Comparison of ENCODE assay signal across 1 cellular context in genomic region chr1:214126697-214127146, GRCh38.
A peak's percentile ranks its signal among the peaks of the same experiment; 100 is the strongest.
TF ChIP-seq lines count a peak whose summit lies in the region.

No MANE protein-coding gene starts in this region.

TF ChIP-seq in HepG2, 621 proteins besides CTCF, POLR2A, EP300 and RAD21 (continued from another document and continues in another):
- no peak for TF ChIP-seq ZNF740 (CRISPR knock-in tag; IDR thresholded peaks at IDR 0.05)
- no peak for TF ChIP-seq SAFB2 (CRISPR knock-in tag; IDR thresholded peaks at IDR 0.05; ENCODE audit: borderline replicate concordance, low read depth)
- TF ChIP-seq CREBL2 (CRISPR knock-in tag; IDR thresholded peaks at IDR 0.05; ENCODE audit: borderline replicate concordance): no peak
- TF ChIP-seq HNRNPUL1 (IDR thresholded peaks at IDR 0.05; ENCODE audit: low read depth, low read length): no peak
- no peak for TF ChIP-seq ZNF354B (CRISPR knock-in tag; IDR thresholded peaks at IDR 0.05)
- peak; percentile 100 for TF ChIP-seq PPARG (CRISPR knock-in tag; conservative IDR thresholded peaks at IDR 0.05)
- TF ChIP-seq ZNF614 (CRISPR knock-in tag; IDR thresholded peaks at IDR 0.05; ENCODE audit: borderline replicate concordance): peak; percentile 61; the same call in 1 of the 2 replicates
- no peak for TF ChIP-seq SMAD1 (CRISPR knock-in tag; IDR thresholded peaks at IDR 0.05; ENCODE audit: borderline replicate concordance, low read depth)
- TF ChIP-seq ZNF121 (CRISPR knock-in tag; IDR thresholded peaks at IDR 0.05): 0 out of 2 replicates have a peak, but pooled peaks have one; percentile 36
- no peak for TF ChIP-seq ASH2L (IDR thresholded peaks at IDR 0.05; ENCODE audit: insufficient read length, low read depth, low read length)
- no peak for TF ChIP-seq EEA1 (CRISPR knock-in tag; IDR thresholded peaks at IDR 0.05; ENCODE audit: borderline replicate concordance)
- no peak for TF ChIP-seq ETS1 (CRISPR knock-in tag; IDR thresholded peaks at IDR 0.05)
- TF ChIP-seq RXRA (CRISPR knock-in tag; IDR thresholded peaks at IDR 0.05): peak; percentile 94; the same call in 1 of the 2 replicates
- no peak for TF ChIP-seq ZNF251 (CRISPR knock-in tag; IDR thresholded peaks at IDR 0.05)
- TF ChIP-seq ZNF275 (CRISPR knock-in tag; IDR thresholded peaks at IDR 0.05; ENCODE audit: borderline replicate concordance): no peak
- peak; percentile 64; the same call in 1 of the 2 replicates for TF ChIP-seq TARDBP (CRISPR knock-in tag; IDR thresholded peaks at IDR 0.05)
- 0 out of 2 replicates have a peak, but pooled peaks have one; percentile 20 for TF ChIP-seq UBTF (CRISPR knock-in tag; IDR thresholded peaks at IDR 0.05)
- no peak for TF ChIP-seq ZNF790 (CRISPR knock-in tag; IDR thresholded peaks at IDR 0.05; ENCODE audit: borderline replicate concordance)
- peak; percentile 68; the same call in 1 of the 2 replicates for TF ChIP-seq MIER2 (CRISPR knock-in tag; IDR thresholded peaks at IDR 0.05)
- TF ChIP-seq AGO2 (optimal IDR thresholded peaks at IDR 0.05; ENCODE audit: low read depth, low read length): no peak
- TF ChIP-seq FOXA3 (CRISPR knock-in tag; IDR thresholded peaks at IDR 0.05): peak; percentile 90
- TF ChIP-seq ZKSCAN8 (CRISPR knock-in tag; IDR thresholded peaks at IDR 0.05; ENCODE audit: borderline replicate concordance): no peak
- no peak for TF ChIP-seq ZNF142 (CRISPR knock-in tag; IDR thresholded peaks at IDR 0.05)
- TF ChIP-seq U2AF1 (optimal IDR thresholded peaks at IDR 0.05; ENCODE audit: low read depth, low read length): no peak
- no peak for TF ChIP-seq CBFB (CRISPR knock-in tag; IDR thresholded peaks at IDR 0.05)
- no peak for TF ChIP-seq MAZ (IDR thresholded peaks at IDR 0.05; ENCODE audit: borderline replicate concordance, low read depth, low read length)
- peak; percentile 42; the same call in 1 of the 2 replicates for TF ChIP-seq MAZ (CRISPR knock-in tag; IDR thresholded peaks at IDR 0.05; ENCODE audit: low read depth)
- TF ChIP-seq ELF1 (CRISPR knock-in tag; IDR thresholded peaks at IDR 0.05): peak; percentile 20; the same call in 1 of the 2 replicates
- 0 out of 2 replicates have a peak, but pooled peaks have one; percentile 33 for TF ChIP-seq YEATS2 (CRISPR knock-in tag; IDR thresholded peaks at IDR 0.05; ENCODE audit: borderline replicate concordance)
- TF ChIP-seq ZMYM4 (CRISPR knock-in tag; IDR thresholded peaks at IDR 0.05): peak; percentile 98
- TF ChIP-seq MLX (CRISPR knock-in tag; IDR thresholded peaks at IDR 0.05): peak; percentile 55; the same call in 1 of the 2 replicates
- TF ChIP-seq SRF (IDR thresholded peaks at IDR 0.05; ENCODE audit: low read depth, low read length): no peak
- TF ChIP-seq ZBTB43 (CRISPR knock-in tag; conservative IDR thresholded peaks at IDR 0.05): 0 out of 2 replicates have a peak, but pooled peaks have one; percentile 15
- peak in 1 of 2 experiments; percentile 45; a peak in 2 of 4 replicates for TF ChIP-seq KLF16 (CRISPR knock-in tag; IDR thresholded peaks at IDR 0.05)
- TF ChIP-seq HNF4A (CRISPR knock-in tag; IDR thresholded peaks at IDR 0.05): peak; percentile 95
- TF ChIP-seq ZNF660 (CRISPR knock-in tag; IDR thresholded peaks at IDR 0.05; ENCODE audit: borderline replicate concordance, low read depth): no peak
- no peak for TF ChIP-seq ZNF777 (CRISPR knock-in tag; IDR thresholded peaks at IDR 0.05)
- peak; percentile 76 for TF ChIP-seq JUND (CRISPR knock-in tag; IDR thresholded peaks at IDR 0.05)
- 0 out of 2 replicates have a peak, but pooled peaks have one; percentile 28 for TF ChIP-seq PRDM10 (CRISPR knock-in tag; IDR thresholded peaks at IDR 0.05; ENCODE audit: low read depth)
- peak; percentile 87 for TF ChIP-seq ZGPAT (CRISPR knock-in tag; IDR thresholded peaks at IDR 0.05)
- no peak for TF ChIP-seq NFE2L1 (CRISPR knock-in tag; IDR thresholded peaks at IDR 0.05; ENCODE audit: borderline replicate concordance)
- TF ChIP-seq TIGD3 (CRISPR knock-in tag; IDR thresholded peaks at IDR 0.05; ENCODE audit: borderline replicate concordance): no peak
